1 cellular context compared by ENCODE assay signal in the genomic region with DNA sequence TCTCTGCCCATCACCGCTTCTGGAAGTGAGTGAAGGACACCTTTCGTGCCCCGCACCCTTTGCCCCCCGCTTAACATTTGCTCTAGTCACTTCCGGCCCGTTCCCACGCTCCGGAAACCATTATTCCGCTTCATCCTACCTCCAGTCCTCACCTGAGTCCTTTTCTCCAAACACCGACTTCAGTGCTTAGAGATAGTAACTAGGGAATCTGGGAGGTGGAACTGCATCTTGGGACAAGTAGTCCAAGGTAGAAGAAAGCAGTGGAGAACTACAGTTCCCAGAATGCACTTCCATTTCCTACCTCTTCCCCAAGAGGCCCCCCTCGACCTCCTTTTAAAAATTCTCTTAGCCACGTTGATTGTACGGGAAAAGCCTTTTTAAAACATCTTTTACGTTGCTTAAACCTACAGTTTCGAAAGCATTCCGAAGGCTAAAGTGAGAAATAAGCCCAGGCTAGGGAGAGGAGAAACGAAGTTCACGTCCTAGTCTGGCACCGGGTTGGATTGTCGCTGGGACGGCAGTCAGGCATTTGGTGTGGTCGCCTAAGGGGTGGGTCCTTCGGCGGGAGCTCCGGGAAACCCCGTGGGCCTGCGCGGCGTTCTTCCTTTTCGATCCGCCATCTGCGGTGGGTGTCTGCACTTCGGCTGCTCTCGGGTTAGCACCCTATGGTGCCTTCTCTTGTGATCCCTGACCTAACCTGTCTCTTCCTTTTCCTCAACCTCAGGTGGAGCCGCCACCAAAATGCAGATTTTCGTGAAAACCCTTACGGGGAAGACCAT.
TF ChIP-seq lines count a peak whose summit lies in the region.

A gene (minus strand): TSS at position 210 of the 779 bp plus-strand sequence. CDS start 9,882 bp downstream, outside the sequence.
A gene (plus strand): TSS at position 605 of the 779 bp plus-strand sequence. CDS start 137 bp downstream, at position 742.

TF ChIP-seq in HepG2, 621 proteins besides CTCF, POLR2A, EP300 and RAD21 (continued from another document):
- TF ChIP-seq, protein P1, sequence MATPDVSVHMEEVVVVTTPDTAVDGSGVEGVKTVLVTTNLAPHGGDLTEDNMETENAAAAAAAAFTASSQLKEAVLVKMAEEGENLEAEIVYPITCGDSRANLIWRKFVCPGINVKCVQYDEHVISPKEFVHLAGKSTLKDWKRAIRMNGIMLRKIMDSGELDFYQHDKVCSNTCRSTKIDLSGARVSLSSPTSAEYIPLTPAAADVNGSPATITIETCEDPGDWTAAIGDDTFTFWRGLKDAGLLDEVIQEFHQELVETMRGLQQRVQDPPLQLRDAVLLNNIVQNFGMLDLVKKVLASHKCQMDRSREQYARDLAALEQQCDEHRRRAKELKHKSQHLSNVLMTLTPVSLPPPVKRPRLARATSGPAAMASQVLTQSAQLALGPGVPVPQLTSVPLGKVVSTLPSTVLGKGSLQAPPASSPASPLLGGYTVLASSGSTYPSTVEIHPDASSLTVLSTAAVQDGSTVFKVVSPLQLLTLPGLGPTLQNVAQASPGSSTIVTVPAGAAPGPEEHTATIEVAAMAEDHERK (CRISPR knock-in tag; IDR thresholded peaks at IDR 0.05; ENCODE audit: low read depth): peak; percentile 12; the same call in 1 of the 2 replicates
- peak; percentile 74; the same call in 1 of the 2 replicates for TF ChIP-seq DR1 (CRISPR knock-in tag; IDR thresholded peaks at IDR 0.05)
- peak; percentile 62; the same call in 1 of the 2 replicates for TF ChIP-seq PPARG (CRISPR knock-in tag; conservative IDR thresholded peaks at IDR 0.05)
- no peak for TF ChIP-seq ZNF781 (CRISPR knock-in tag; IDR thresholded peaks at IDR 0.05; ENCODE audit: borderline replicate concordance, not compliant biosample characterization)
- TF ChIP-seq MTA3 (CRISPR knock-in tag; IDR thresholded peaks at IDR 0.05): no peak
- TF ChIP-seq JUND (CRISPR knock-in tag; IDR thresholded peaks at IDR 0.05): peak; percentile 48; the same call in 1 of the 2 replicates
